ENCODE assay signal across 8 cellular contexts in the genomic region with DNA sequence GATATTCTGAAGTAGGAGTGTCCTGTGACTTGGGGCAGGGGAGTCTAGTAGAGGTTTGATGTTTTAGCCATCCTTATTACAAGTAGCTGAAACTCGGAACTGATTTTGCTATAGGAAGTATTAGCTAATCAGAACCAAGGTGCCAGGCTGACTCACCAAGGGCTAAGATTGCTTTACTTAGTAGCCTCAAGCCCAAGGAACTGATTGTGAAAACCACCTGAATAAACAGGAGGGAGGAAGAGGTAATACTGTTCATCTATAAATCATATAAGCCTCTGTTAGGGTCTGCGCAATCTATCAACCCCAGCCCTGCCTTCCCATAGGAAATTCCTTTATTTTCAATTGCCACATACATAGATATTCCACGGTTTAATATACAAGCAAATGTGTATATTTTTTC. TPM values are rescaled to one million over a fixed set of nuclear protein-coding genes. Genes with fewer than 3 reads are reported as not detected.
DNase-seq lines count a peak whose midpoint lies in the region; ATAC-seq, FAIRE-seq and TF ChIP-seq lines count a peak whose summit lies in the region.

No MANE protein-coding gene starts in this region.

- H4K20me1 ChIP-seq in GM12878 (ENCODE audit: control insufficient read depth, insufficient read depth), result no peaks in the 10 kb centered on the region

- WGBS in GM12878 (ENCODE audit: insufficient coverage, insufficient replicate concordance, low lambda C conversion rate, missing lambda C conversion rate), result 32% methylated on average over 3 of the region's 3 CpGs

- H3K4me2 ChIP-seq in GM12878 (ENCODE audit: control insufficient read depth, insufficient read depth), result peak overlapping the region; percentile 78

- no peak for FAIRE-seq in GM12878 (lab: Jason Lieb, UNC)

- H3K4me3 ChIP-seq in GM12878 (peak overlapping the region; percentile 67), mucosa of rectum (ENCODE audit: low read length in 2 of 2) (no peak overlapping the region)

- no peaks in the 10 kb centered on the region for H3K9me3 ChIP-seq in GM12878 (replicated peaks; ENCODE audit: control insufficient read depth, insufficient read depth, low read length)
- no peaks in the 10 kb centered on the region for H3K9me3 ChIP-seq in mucosa of rectum (ENCODE audit: control insufficient read depth in 2 of 2, low read length in 2 of 2)

- peaks cover 27% of the 10 kb centered on the region for H3K79me2 ChIP-seq in GM12878 (ENCODE audit: control insufficient read depth, insufficient read depth, low read length)

- BruUV-seq in GM12878 (replicated peaks; lab: Mats Ljungman, UMichigan), result no TSS peak

- TF ChIP-seq POLR2A in GM12878 (IDR thresholded peaks at IDR 0.05; ENCODE audit: low read depth, low read length), result no peak

- in situ Hi-C loops in GM12878 (cut with MboI), result loop anchor here (5.0 kb wide), 1 partner anchor 75 kb away; a partner anchor contains a TSS

- no peak for TF ChIP-seq CTCF in GM12878 (IDR thresholded peaks at IDR 0.05 in 2 of 3, conservative IDR thresholded peaks at IDR 0.05 in 1 of 3; ENCODE audit: control insufficient read depth in 2 of 3, extremely low read depth in 1 of 3, insufficient read depth in 1 of 3, low read depth in 3 of 3, low read length in 3 of 3)

- SMC1A ChIA-PET in GM12878 (lab: Charles Lee; ENCODE audit: uncharacterized antibody, unreplicated experiment), result interaction anchor here (1.0 to 2.5 kb wide), 16 partner anchors 9 to 137 kb away, joined by 3 to 28 read pairs (median 8); no protein-coding TSS in a partner anchor

- peaks cover 27 to 69% of the 10 kb centered on the region in 2 experiments for H3K36me3 ChIP-seq in GM12878 (ENCODE audit: control insufficient read depth in 2 of 2, insufficient read depth in 2 of 2, low read length in 1 of 2)
- peaks cover 59 to 68% of the 10 kb centered on the region in 2 donors for H3K36me3 ChIP-seq in mucosa of rectum (ENCODE audit: control insufficient read depth in 2 of 2, insufficient read depth in 2 of 2, low read length in 2 of 2)

- POLR2A ChIA-PET in GM12878 (lab: Charles Lee), result interaction anchor here (0.6 to 2.5 kb wide), 18 partner anchors 8 to 1145 kb away, joined by 3 to 19 read pairs (median 4); a partner anchor contains a TSS

- no peak for TF ChIP-seq EP300 in GM12878 (IDR thresholded peaks at IDR 0.05; ENCODE audit: borderline replicate concordance in 1 of 2, control insufficient read depth in 1 of 2, low read depth in 2 of 2, low read length in 2 of 2)

- H3K27ac ChIP-seq in GM12878 (ENCODE audit: control insufficient read depth, insufficient read depth) (peak overlapping the region; percentile 96), mucosa of rectum (ENCODE audit: low read depth in 2 of 2, low read length in 2 of 2) (peak overlapping the region; percentile 63 to 68)

- DNase-seq in AG20443 (ENCODE audit: low spot score), result peak; percentile 15
- peak; percentile 11 for DNase-seq in LHCN-M2 (ENCODE audit: low read depth)
- no peak for DNase-seq in GM12878 (ENCODE audit: low read depth, low spot score)
- no peak for DNase-seq in HK-2 (ENCODE audit: unreplicated experiment)
- no peak for DNase-seq in DMS53 (lab: John Stamatoyannopoulos, UW)
- DNase-seq in UCSD-AML1 (lab: John Stamatoyannopoulos, UW; ENCODE audit: unreplicated experiment), result no peak

- no peak overlapping the region for H2AFZ ChIP-seq in GM12878 (ENCODE audit: control insufficient read depth, low read depth, low read length)

- H3K9ac ChIP-seq in GM12878 (ENCODE audit: control insufficient read depth, insufficient read depth, low read length) (peak overlapping the region; percentile 71), mucosa of rectum (ENCODE audit: low read depth in 1 of 2, low read length in 2 of 2) (peak overlapping the region; percentile 20 to 45)

- no peaks in the 10 kb centered on the region for H3K27me3 ChIP-seq in GM12878 (replicated peaks in 1 of 2; ENCODE audit: control insufficient read depth in 2 of 2, insufficient read depth in 2 of 2, low read length in 1 of 2)
- H3K27me3 ChIP-seq in mucosa of rectum (ENCODE audit: control insufficient read depth in 2 of 2, insufficient read depth in 2 of 2, low read length in 2 of 2), result no peaks in the 10 kb centered on the region

- H3K4me1 ChIP-seq in GM12878 (ENCODE audit: control insufficient read depth, insufficient read depth, low read length), result peaks cover 54% of the 10 kb centered on the region
- peaks cover 8 to 11% of the 10 kb centered on the region in 2 donors for H3K4me1 ChIP-seq in mucosa of rectum (ENCODE audit: control insufficient read depth in 2 of 2, insufficient read depth in 2 of 2, low read length in 2 of 2)

- RAD21 ChIA-PET in GM12878 (lab: Charles Lee; ENCODE audit: unreplicated experiment), result interaction anchor here (0.8 to 2.7 kb wide), 14 partner anchors 7 to 125 kb away, joined by 3 to 25 read pairs (median 5); a partner anchor contains a TSS

- TF ChIP-seq RAD21 in GM12878 (IDR thresholded peaks at IDR 0.05; ENCODE audit: insufficient read depth, low read depth, low read length), result no peak

- ATAC-seq in GM12878, result peak; percentile 73
- no peak for ATAC-seq in GM18861 (IDR thresholded peaks at IDR 0.05; ENCODE audit: unreplicated experiment)

- CTCF ChIA-PET in GM12878 (lab: Yijun Ruan, JAX), result interaction anchor here (1.1 to 1.9 kb wide), 10 partner anchors 10 to 256 kb away, joined by 3 to 10 read pairs (median 4); a partner anchor contains a TSS

- intact Hi-C loops in GM12878 (cut with micrococcal nuclease; ENCODE audit: unreplicated experiment), result loop anchor here (1.0 to 5.0 kb wide), 4 partner anchors 14 to 125 kb away; a partner anchor contains a TSS

TF ChIP-seq in GM12878, 131 proteins besides CTCF, POLR2A, EP300 and RAD21:
- TF ChIP-seq GABPA (IDR thresholded peaks at IDR 0.05; ENCODE audit: low read depth), result 0 out of 2 replicates have a peak, but pooled peaks have one; percentile 8
- no peak for TF ChIP-seq CEBPB (IDR thresholded peaks at IDR 0.05; ENCODE audit: borderline replicate concordance in 1 of 2, low read depth in 2 of 2, low read length in 2 of 2)

RNA-seq across cellular contexts. Expression of a gene that starts 54.4 kb away (rescaled TPM):
- total RNA-seq in LHCN-M2 (2014; rRNA removed), result 462 and 481 TPM in 2 replicates
- polyA plus RNA-seq in LHCN-M2 (2012), result 1,060 TPM
- total RNA-seq in GM12878 (2013; cell fraction: nucleolus; rRNA removed), result 232 and 244 TPM in 2 replicates
- total RNA-seq in GM12878 (2014; rRNA removed), result 399 and 405 TPM in 2 replicates
- total RNA-seq in GM12878 (2014; rRNA removed; fragmentation: Illumina TruSeq; extraction: Trizol), result 368 and 389 TPM in 2 replicates
- total RNA-seq in GM12878 (2021), result 792 and 818 TPM in 2 replicates
- 423 TPM for polyA plus RNA-seq in GM12878 (2011; ENCODE audit: low read depth)
- polyA plus RNA-seq in GM12878 (2011; rRNA removed), result 449 and 706 TPM in 2 replicates
- polyA plus RNA-seq in GM12878 (2011; cell fraction: cytosol; rRNA removed), result 1,135 and 2,097 TPM in 2 replicates
- 809 and 1,021 TPM in 2 replicates for polyA plus RNA-seq in GM12878 (2011; cell fraction: nucleus; rRNA removed)
- 750 and 915 TPM in 2 replicates for polyA plus RNA-seq in GM12878 (2012)
- polyA plus RNA-seq in GM12878 (2014; fragmentation: Illumina TruSeq; extraction: Trizol), result 838 and 950 TPM in 2 replicates
- 100 to 1,000 TPM; 242 to 344 TPM for polyA plus RNA-seq in GM12878 (2014; fragmentation: Nextera tagmentation; extraction: Ambion mirVana)
- 625 and 680 TPM in 2 replicates for polyA plus RNA-seq in GM12878 (2014; rRNA removed)
- 100 to 1,000 TPM; 209 to 261 TPM for polyA plus RNA-seq in GM12878 (2016; fragmentation: Nextera tagmentation; extraction: Ambion mirVana)
- 1,102 and 1,227 TPM in 2 replicates for polyA minus RNA-seq in GM12878 (2011; rRNA and poly(A)+ RNA removed)
- 416 and 532 TPM in 2 replicates for polyA minus RNA-seq in GM12878 (2011; cell fraction: cytosol; rRNA and poly(A)+ RNA removed)
- 176 and 287 TPM in 2 replicates for polyA minus RNA-seq in GM12878 (2011; cell fraction: nucleus; rRNA and poly(A)+ RNA removed)

RNA-seq across cellular contexts. Expression of a gene that starts 56.2 kb away (rescaled TPM):
- total RNA-seq in LHCN-M2 (2014; rRNA removed) (0.11 TPM in 1 of 2 replicates, not detected in the other), GM12878 (2014; rRNA removed) (1.9 and 2.1 TPM in 2 replicates), GM12878 (2014; rRNA removed; fragmentation: Illumina TruSeq; extraction: Trizol) (0.74 and 0.85 TPM in 2 replicates), GM12878 (2021) (1.6 and 2.6 TPM in 2 replicates)
- not detected for polyA plus RNA-seq in LHCN-M2 (2012)
- 7.0 and 8.7 TPM in 2 replicates for total RNA-seq in GM12878 (2013; cell fraction: nucleolus; rRNA removed)
- 0.31 TPM for polyA plus RNA-seq in GM12878 (2011; ENCODE audit: low read depth)
- polyA plus RNA-seq in GM12878 (2011; rRNA removed) (0.85 and 0.99 TPM in 2 replicates), GM12878 (2014; fragmentation: Illumina TruSeq; extraction: Trizol) (0.36 and 0.66 TPM in 2 replicates), GM12878 (2014; fragmentation: Nextera tagmentation; extraction: Ambion mirVana) (under 1 TPM; 0.06 to 0.35 TPM), GM12878 (2014; rRNA removed) (1.7 and 2.1 TPM in 2 replicates), GM12878 (2016; fragmentation: Nextera tagmentation; extraction: Ambion mirVana) (1 to 10 TPM; 1.4 to 2.7 TPM)
- polyA plus RNA-seq in GM12878 (2011; cell fraction: cytosol; rRNA removed), result 0.99 and 1.7 TPM in 2 replicates
- polyA plus RNA-seq in GM12878 (2011; cell fraction: nucleus; rRNA removed), result 3.7 and 4.7 TPM in 2 replicates
- 0.45 and 0.58 TPM in 2 replicates for polyA plus RNA-seq in GM12878 (2012)
- polyA minus RNA-seq in GM12878 (2011; rRNA and poly(A)+ RNA removed), result 0.46 and 1.2 TPM in 2 replicates
- polyA minus RNA-seq in GM12878 (2011; cell fraction: cytosol; rRNA and poly(A)+ RNA removed), result 0.62 and 0.67 TPM in 2 replicates
- 2.5 and 5.3 TPM in 2 replicates for polyA minus RNA-seq in GM12878 (2011; cell fraction: nucleus; rRNA and poly(A)+ RNA removed)

Comparison
In these comparisons a context has a peak if more than half of its experiments do, and no peak if none do; other contexts are left out.
1. DNase-seq: peak in AG20443 (single experiment) and LHCN-M2 (single experiment); none in GM12878 (single experiment), HK-2 (single experiment), DMS53 (single experiment) and UCSD-AML1 (single experiment).